ENCODE assay signal across 8 cellular contexts in genomic region chr6:31541658-31542521, GRCh38. TPM values are rescaled to one million over a fixed set of nuclear protein-coding genes. Genes with fewer than 3 reads are reported as not detected.
DNase-seq lines count a peak whose midpoint lies in the region; ATAC-seq and TF ChIP-seq lines count a peak whose summit lies in the region.

TSS of gene DDX39B (minus strand) at chr6:31542003. CDS start at chr6:31540532, 1,471 bp downstream.

- H3K36me3 Mint-ChIP-seq in activated CD4-positive, alpha-beta T cell treated with anti-CD3 and anti-CD28 coated beads for 36 hours (ENCODE audit: low read depth), result peaks cover 46% of the 10 kb centered on the region
- peaks cover 27% of the 10 kb centered on the region for H3K36me3 Mint-ChIP-seq in chondrocyte (ENCODE audit: low read depth)

- peak; percentile 97 for DNase-seq in AG20443 (ENCODE audit: low spot score)
- peak; percentile 99 for DNase-seq in NCI-H510A treated with DMSO at 0.1 percent for 48 hours (lab: John Stamatoyannopoulos, UW)
- peak; percentile 96 for DNase-seq in activated CD4-positive, alpha-beta T cell treated with anti-CD3 and anti-CD28 coated beads for 36 hours
- DNase-seq in chondrocyte (ENCODE audit: low spot score), result peak; percentile 98
- DNase-seq in kidney glomerular epithelial cell (lab: John Stamatoyannopoulos, UW), result peak; percentile 96
- peak; percentile 89 to 91 for DNase-seq in stimulated activated CD4-positive, alpha-beta T cell treated with anti-CD3 and anti-CD28 coated beads, Interleukin-15, amount 100 ng/mL, for 48 hours (ENCODE audit: low read depth in 2 of 2)

- peak; percentile 95 for TF ChIP-seq POLR2A in GM19193 (IDR thresholded peaks at IDR 0.05; ENCODE audit: extremely low read depth, insufficient read depth, insufficient read length)

- CTCF ChIA-PET in activated CD4-positive, alpha-beta T cell treated with anti-CD3 and anti-CD28 coated beads for 36 hours (lab: Charles Lee), result interaction anchor here (0.5 to 15.4 kb wide), 22 partner anchors 9 to 628 kb away, joined by 3 to 658 read pairs (median 4); partner anchors contain the start of genes BAG6, C6orf47, LTB and NCR3

- POLR2A ChIA-PET in activated CD4-positive, alpha-beta T cell treated with anti-CD3 and anti-CD28 coated beads for 36 hours (lab: Charles Lee), result interaction anchor here (0.5 to 3.3 kb wide), 33 partner anchors 12 to 927 kb away, joined by 3 to 24 read pairs (median 4); partner anchors contain the start of genes BAG6, C6orf47, GPANK1 and HSPA1B

- no peak for TF ChIP-seq CTCF in chondrocyte (IDR thresholded peaks at IDR 0.05)

- H3K4me3 Mint-ChIP-seq in activated CD4-positive, alpha-beta T cell treated with anti-CD3 and anti-CD28 coated beads for 36 hours, result peak within 1 kb of the TSS; percentile 79
- H3K4me3 Mint-ChIP-seq in chondrocyte (ENCODE audit: unreplicated experiment), result peak within 1 kb of the TSS; percentile 96

- H3K9me3 Mint-ChIP-seq in activated CD4-positive, alpha-beta T cell treated with anti-CD3 and anti-CD28 coated beads for 36 hours (ENCODE audit: low read depth), result no peaks in the 10 kb centered on the region
- H3K9me3 Mint-ChIP-seq in chondrocyte (ENCODE audit: low read depth), result no peaks in the 10 kb centered on the region

- no peaks in the 10 kb centered on the region for H3K27me3 Mint-ChIP-seq in activated CD4-positive, alpha-beta T cell treated with anti-CD3 and anti-CD28 coated beads for 36 hours
- H3K27me3 Mint-ChIP-seq in chondrocyte (ENCODE audit: low read depth), result no peaks in the 10 kb centered on the region

- intact Hi-C loops in activated CD4-positive, alpha-beta T cell treated with anti-CD3 and anti-CD28 coated beads for 36 hours (cut with DNase I, micrococcal nuclease), result loop anchor here (1.0 to 10.0 kb wide), 14 partner anchors 48 to 927 kb away; partner anchors contain the start of genes AGPAT1 (in 1 of the 2), ATF6B (in 1 of the 2), BAG6 (in 1 of the 2) and MICA (in 1 of the 2)

- peak; percentile 73 for ATAC-seq in HG03439 (IDR thresholded peaks at IDR 0.05; ENCODE audit: unreplicated experiment)
- peak; percentile 77 for ATAC-seq in activated CD4-positive, alpha-beta T cell treated with anti-CD3 and anti-CD28 coated beads for 36 hours

- H3K27ac Mint-ChIP-seq in activated CD4-positive, alpha-beta T cell treated with anti-CD3 and anti-CD28 coated beads for 36 hours, result peak within 1 kb of the TSS; percentile 92
- peak within 1 kb of the TSS; percentile 99 for H3K27ac Mint-ChIP-seq in chondrocyte (ENCODE audit: unreplicated experiment)

- H3K4me1 Mint-ChIP-seq in activated CD4-positive, alpha-beta T cell treated with anti-CD3 and anti-CD28 coated beads for 36 hours, result peaks cover 50% of the 10 kb centered on the region
- peaks cover 54% of the 10 kb centered on the region for H3K4me1 Mint-ChIP-seq in chondrocyte (ENCODE audit: low read depth)

RNA-seq across cellular contexts. Expression of gene DDX39B, which starts in this region (rescaled TPM):
- total RNA-seq in activated CD4-positive, alpha-beta T cell treated with anti-CD3 and anti-CD28 coated beads for 36 hours, result 100 to 1,000 TPM; 517 to 569 TPM
- 222 to 230 TPM (median 227 TPM) in 3 replicates for total RNA-seq in chondrocyte

Comparison
In these comparisons a context has a peak if more than half of its experiments do, and no peak if none do; other contexts are left out.
1. Peak in every context shown above with its lines: DNase-seq and ATAC-seq.